17 cellular contexts compared by ENCODE assay signal in the genomic region with DNA sequence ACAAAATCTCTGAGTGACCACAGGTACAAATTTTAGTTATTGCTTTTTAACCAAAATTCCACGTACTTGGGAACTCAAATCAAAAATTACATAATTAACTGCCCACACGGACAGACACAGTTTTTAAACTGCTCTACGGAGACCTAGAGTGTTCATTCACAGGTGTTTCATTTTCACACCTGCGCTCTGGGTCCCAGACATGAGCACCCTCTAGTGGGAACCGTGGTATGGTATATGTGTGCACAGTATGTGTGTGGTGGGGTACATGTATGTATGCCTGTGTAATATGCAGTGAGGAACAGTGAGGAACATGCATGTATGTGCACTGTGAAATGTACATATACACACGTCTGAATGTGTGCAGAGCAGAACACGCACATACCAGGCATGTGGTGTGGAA.
DNase-seq lines count a peak whose midpoint lies in the region; ATAC-seq, FAIRE-seq and TF ChIP-seq lines count a peak whose summit lies in the region.
"Had no signal": no experiment of that assay in that cellular context is flagged by ENCODE, and none has a peak within 500 bp of the region (broad histone marks: within the 10 kb centered on the region; RNA-seq: fewer than 3 reads in every experiment).

No MANE protein-coding gene starts in this region.

- peak overlapping the region; percentile 36; the same call in 1 of the 2 replicates for H3K27ac Mint-ChIP-seq in HFFc6
- H3K27ac Mint-ChIP-seq: activated B cell treated with CpG ODN at 0.5 μM for 24 hours had no signal

- DNase-seq in HFFc6 (no peak), K562 (ENCODE audit: extremely low read depth in 1 of 4, low spot score in 3 of 4) (no peak), right lobe of liver (no peak), Karpas-422 (no peak), glomerular visceral epithelial cell (ENCODE audit: extremely low spot score) (no peak)
- DNase-seq: activated B cell treated with CpG ODN at 0.5 μM for 24 hours; activated T-cell treated with anti-CD3 and anti-CD28 coated beads, Interleukin-2, amount 50 U/mL, for 1 hour; amygdala; GOT3; head of caudate nucleus; NCI-H1105 treated with DMSO at 0.1 percent for 48 hours had no signal

- CTCF ChIA-PET in K562 (lab: Yijun Ruan, JAX; ENCODE audit: low intra/inter-chr PET ratio) = no interaction called here

- POLR2A ChIA-PET in K562 (lab: Yijun Ruan, JAX) = no interaction called here

- H3K9me2 ChIP-seq in DOHH2 (replicated peaks; ENCODE audit: control insufficient read depth, low read length) = no peaks in the 10 kb centered on the region
- no peaks in the 10 kb centered on the region for H3K9me2 ChIP-seq in Karpas-422 (replicated peaks; ENCODE audit: insufficient read depth, low read length)

- H3K9ac ChIP-seq in K562 (ENCODE audit: insufficient read depth in 1 of 2, low read depth in 2 of 2, low read length in 2 of 2) = no peak overlapping the region
- no peak overlapping the region for H3K9ac ChIP-seq in Karpas-422 (ENCODE audit: low read length)

- intact Hi-C loops in K562 (cut with micrococcal nuclease) (no loop called here), right lobe of liver (cut with DNase I) (no loop called here)

- BruUV-seq in K562 (replicated peaks; lab: Mats Ljungman, UMichigan) = no TSS peak

- peaks cover 1% of the 10 kb centered on the region; the same call in 1 of the 2 replicates for H3K4me1 Mint-ChIP-seq in HFFc6 (ENCODE audit: low read depth)
- H3K4me1 Mint-ChIP-seq: activated B cell treated with CpG ODN at 0.5 μM for 24 hours had no signal

- WGBS in K562 (ENCODE audit: insufficient coverage, low coverage, missing lambda C conversion rate) = 88% methylated on average over 7 of the region's 7 CpGs
- 84% methylated on average over 7 of the region's 7 CpGs for WGBS in right lobe of liver (ENCODE audit: insufficient coverage, low coverage, low lambda C conversion rate, missing lambda C conversion rate)

- TF ChIP-seq CTCF in DOHH2 (IDR thresholded peaks at IDR 0.05; ENCODE audit: low read depth, low read length, poor library complexity, severe bottlenecking) = peak; percentile 40
- TF ChIP-seq CTCF in HFFc6 (IDR thresholded peaks at IDR 0.05) = peak; percentile 49
- peak in 2 of 3 experiments; percentile 22 to 40; a peak in 2 of 6 replicates for TF ChIP-seq CTCF in K562 (IDR thresholded peaks at IDR 0.05 in 2 of 3, conservative IDR thresholded peaks at IDR 0.05 in 1 of 3; ENCODE audit: insufficient read depth in 2 of 3, low read depth in 1 of 3, low read length in 3 of 3)
- no peak for TF ChIP-seq CTCF in right lobe of liver (IDR thresholded peaks at IDR 0.05)

- H3K27me3 Mint-ChIP-seq in HFFc6 (ENCODE audit: insufficient read depth) = peaks cover 2% of the 10 kb centered on the region
- H3K27me3 Mint-ChIP-seq: activated B cell treated with CpG ODN at 0.5 μM for 24 hours had no signal

- ATAC-seq in K562 (peak; percentile 47; the same call in 2 of the 3 replicates), right lobe of liver (peak; percentile 27 to 60 (median 42)), HG02610 (IDR thresholded peaks at IDR 0.05; ENCODE audit: unreplicated experiment) (no peak)

- H3K36me3 ChIP-seq in DOHH2 (ENCODE audit: control insufficient read depth, low read length) (peaks cover 59% of the 10 kb centered on the region), K562 (ENCODE audit: control insufficient read depth, insufficient read depth, low read length) (peaks cover 85% of the 10 kb centered on the region), right lobe of liver (peaks cover 0 to 66% (median 20%) of the 10 kb centered on the region in 4 donors), Karpas-422 (ENCODE audit: insufficient read depth, low read length) (peaks cover 35% of the 10 kb centered on the region)

- H4K20me1 ChIP-seq in DOHH2 (ENCODE audit: control insufficient read depth, insufficient read depth, low read depth, low read length) = no peaks in the 10 kb centered on the region
- H4K20me1 ChIP-seq in K562 (replicated peaks; ENCODE audit: control insufficient read depth, insufficient read depth, low read length) = no peaks in the 10 kb centered on the region
- no peaks in the 10 kb centered on the region for H4K20me1 ChIP-seq in Karpas-422 (ENCODE audit: insufficient read depth, low read depth, low read length)

- no peaks in the 10 kb centered on the region for H3F3A ChIP-seq in DOHH2 (ENCODE audit: control insufficient read depth, insufficient read depth)

- TF ChIP-seq POLR2A in K562 (conservative IDR thresholded peaks at IDR 0.05) = no peak
- TF ChIP-seq POLR2A in right lobe of liver (IDR thresholded peaks at IDR 0.05) = no peak

- no peak overlapping the region for H3K4me3 Mint-ChIP-seq in HFFc6
- H3K4me3 Mint-ChIP-seq: activated B cell treated with CpG ODN at 0.5 μM for 24 hours had no signal

- H2AFZ ChIP-seq in K562 (ENCODE audit: low read depth, low read length) (no peak overlapping the region), Karpas-422 (ENCODE audit: low read length) (no peak overlapping the region)

- peaks cover 71% of the 10 kb centered on the region for H3K36me3 Mint-ChIP-seq in HFFc6 (ENCODE audit: low read depth)

- TF ChIP-seq RAD21 in K562 (CRISPR knock-in tag; conservative IDR thresholded peaks at IDR 0.05 in 1 of 2, IDR thresholded peaks at IDR 0.05 in 1 of 2) = peak in 1 of 2 experiments; percentile 13; a peak in 1 of 4 replicates

- no peaks in the 10 kb centered on the region for H3K4me1 ChIP-seq in DOHH2 (ENCODE audit: control insufficient read depth, low read length)
- H3K4me1 ChIP-seq in K562 (replicated peaks in 1 of 2; ENCODE audit: control insufficient read depth in 2 of 2, insufficient read depth in 2 of 2, low read length in 2 of 2) = no peaks in the 10 kb centered on the region
- H3K4me1 ChIP-seq in right lobe of liver = no peaks in the 10 kb centered on the region
- no peaks in the 10 kb centered on the region for H3K4me1 ChIP-seq in Karpas-422 (ENCODE audit: low read length)
- H3K4me1 ChIP-seq: suprapubic skin had no signal

- no peaks in the 10 kb centered on the region for H3K9me3 ChIP-seq in DOHH2 (ENCODE audit: control insufficient read depth, insufficient read depth, low read length)
- peaks cover 2% of the 10 kb centered on the region for H3K9me3 ChIP-seq in K562 (replicated peaks; ENCODE audit: control insufficient read depth, insufficient read depth, low read depth, low read length)
- no peaks in the 10 kb centered on the region for H3K9me3 ChIP-seq in right lobe of liver
- H3K9me3 ChIP-seq in Karpas-422 (ENCODE audit: low read length) = peaks cover 8% of the 10 kb centered on the region
- H3K9me3 ChIP-seq: neutrophil, suprapubic skin had no signal

- no peaks in the 10 kb centered on the region for H3K9me3 Mint-ChIP-seq in HFFc6

- no peaks in the 10 kb centered on the region for H3K27me3 ChIP-seq in DOHH2 (ENCODE audit: control insufficient read depth, low read length)
- H3K27me3 ChIP-seq in K562 (ENCODE audit: control insufficient read depth in 2 of 2, insufficient read depth in 2 of 2, low read length in 2 of 2) = no peaks in the 10 kb centered on the region
- H3K27me3 ChIP-seq in right lobe of liver = no peaks in the 10 kb centered on the region
- H3K27me3 ChIP-seq in Karpas-422 (ENCODE audit: low read length) = no peaks in the 10 kb centered on the region
- H3K27me3 ChIP-seq: neutrophil, suprapubic skin had no signal

- H3K79me2 ChIP-seq in DOHH2 (ENCODE audit: control insufficient read depth, low read length) = no peaks in the 10 kb centered on the region
- H3K79me2 ChIP-seq in K562 (ENCODE audit: control insufficient read depth, insufficient read depth, low read length) = no peaks in the 10 kb centered on the region
- 0 out of 2 replicates have a peak, but pooled peaks cover 8% of the 10 kb centered on the region for H3K79me2 ChIP-seq in Karpas-422 (ENCODE audit: low read length)

- in situ Hi-C loops in K562 (cut with MboI) = no loop called here

- H3K27ac ChIP-seq in DOHH2 (ENCODE audit: low read depth, low read length) (no peak overlapping the region), K562 (ENCODE audit: extremely low read depth, low read depth, low read length) (no peak overlapping the region), right lobe of liver (no peak overlapping the region), Karpas-422 (ENCODE audit: low read length) (no peak overlapping the region)
- H3K27ac ChIP-seq: neutrophil, SK-N-MC, skin epidermis, suprapubic skin had no signal

- H3K4me3 ChIP-seq in DOHH2 (ENCODE audit: low read length) = no peak overlapping the region
- H3K4me3 ChIP-seq in K562 = no peak overlapping the region
- H3K4me3 ChIP-seq in right lobe of liver = no peak overlapping the region
- H3K4me3 ChIP-seq in Karpas-422 (ENCODE audit: low read length) = no peak overlapping the region
- H3K4me3 ChIP-seq: SK-N-MC, skin epidermis, suprapubic skin had no signal

- H3K9me1 ChIP-seq in K562 (ENCODE audit: control insufficient read depth, insufficient read depth, low read length) = no peaks in the 10 kb centered on the region

- TF ChIP-seq EP300 in K562 (IDR thresholded peaks at IDR 0.05; ENCODE audit: low read length) = no peak

- no peak overlapping the region for H3K4me2 ChIP-seq in DOHH2 (ENCODE audit: low read length)
- no peak overlapping the region for H3K4me2 ChIP-seq in K562 (ENCODE audit: insufficient read depth, low read length)
- no peak overlapping the region for H3K4me2 ChIP-seq in Karpas-422 (ENCODE audit: low read depth, low read length, poor library complexity, severe bottlenecking)

- no peak for FAIRE-seq in K562 (lab: Jason Lieb, UNC)

TF ChIP-seq in K562, 482 proteins besides CTCF, POLR2A, EP300 and RAD21:
- TF ChIP-seq, protein P1, sequence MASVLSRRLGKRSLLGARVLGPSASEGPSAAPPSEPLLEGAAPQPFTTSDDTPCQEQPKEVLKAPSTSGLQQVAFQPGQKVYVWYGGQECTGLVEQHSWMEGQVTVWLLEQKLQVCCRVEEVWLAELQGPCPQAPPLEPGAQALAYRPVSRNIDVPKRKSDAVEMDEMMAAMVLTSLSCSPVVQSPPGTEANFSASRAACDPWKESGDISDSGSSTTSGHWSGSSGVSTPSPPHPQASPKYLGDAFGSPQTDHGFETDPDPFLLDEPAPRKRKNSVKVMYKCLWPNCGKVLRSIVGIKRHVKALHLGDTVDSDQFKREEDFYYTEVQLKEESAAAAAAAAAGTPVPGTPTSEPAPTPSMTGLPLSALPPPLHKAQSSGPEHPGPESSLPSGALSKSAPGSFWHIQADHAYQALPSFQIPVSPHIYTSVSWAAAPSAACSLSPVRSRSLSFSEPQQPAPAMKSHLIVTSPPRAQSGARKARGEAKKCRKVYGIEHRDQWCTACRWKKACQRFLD (CRISPR knock-in tag; IDR thresholded peaks at IDR 0.05) = no peak
- TF ChIP-seq SMC3 (conservative IDR thresholded peaks at IDR 0.05; ENCODE audit: insufficient read depth, low read depth, low read length) (0 out of 2 replicates have a peak, but pooled peaks have one; percentile 15), ILF3 (IDR thresholded peaks at IDR 0.05; ENCODE audit: borderline replicate concordance) (no peak)

Comparison
In these comparisons a context has a peak if more than half of its experiments do, and no peak if none do; other contexts are left out.
1. CTCF ChIP-seq: peak in DOHH2 (single experiment), HFFc6 (single experiment) and K562 (2 of 3); none in right lobe of liver (0 of 4).